Comparison of ENCODE assay signal across 1 cellular context in the genomic region with DNA sequence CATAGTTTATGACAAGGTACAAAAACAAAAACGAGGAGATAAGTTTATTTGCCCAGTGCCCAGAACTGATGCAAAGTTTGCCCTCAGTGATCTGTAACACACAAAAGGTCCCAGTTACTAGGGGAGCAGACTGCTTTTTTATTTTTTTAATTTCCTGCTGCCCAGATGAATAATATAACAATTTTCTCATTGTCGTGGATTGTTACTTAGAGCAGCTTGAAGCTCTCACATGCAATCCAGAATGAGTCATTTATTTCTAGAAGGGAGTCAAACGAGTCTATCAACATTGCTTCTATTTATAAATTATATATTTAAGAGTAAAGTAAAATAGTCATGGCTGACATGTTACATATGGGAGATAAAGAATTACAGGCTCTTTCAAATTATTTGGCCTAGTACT.
TF ChIP-seq lines count a peak whose summit lies in the region.

No MANE protein-coding gene starts in this region.

TF ChIP-seq in SK-N-SH, 30 proteins besides CTCF, POLR2A, EP300 and RAD21 (continued from another document):
- TF ChIP-seq, protein P1, sequence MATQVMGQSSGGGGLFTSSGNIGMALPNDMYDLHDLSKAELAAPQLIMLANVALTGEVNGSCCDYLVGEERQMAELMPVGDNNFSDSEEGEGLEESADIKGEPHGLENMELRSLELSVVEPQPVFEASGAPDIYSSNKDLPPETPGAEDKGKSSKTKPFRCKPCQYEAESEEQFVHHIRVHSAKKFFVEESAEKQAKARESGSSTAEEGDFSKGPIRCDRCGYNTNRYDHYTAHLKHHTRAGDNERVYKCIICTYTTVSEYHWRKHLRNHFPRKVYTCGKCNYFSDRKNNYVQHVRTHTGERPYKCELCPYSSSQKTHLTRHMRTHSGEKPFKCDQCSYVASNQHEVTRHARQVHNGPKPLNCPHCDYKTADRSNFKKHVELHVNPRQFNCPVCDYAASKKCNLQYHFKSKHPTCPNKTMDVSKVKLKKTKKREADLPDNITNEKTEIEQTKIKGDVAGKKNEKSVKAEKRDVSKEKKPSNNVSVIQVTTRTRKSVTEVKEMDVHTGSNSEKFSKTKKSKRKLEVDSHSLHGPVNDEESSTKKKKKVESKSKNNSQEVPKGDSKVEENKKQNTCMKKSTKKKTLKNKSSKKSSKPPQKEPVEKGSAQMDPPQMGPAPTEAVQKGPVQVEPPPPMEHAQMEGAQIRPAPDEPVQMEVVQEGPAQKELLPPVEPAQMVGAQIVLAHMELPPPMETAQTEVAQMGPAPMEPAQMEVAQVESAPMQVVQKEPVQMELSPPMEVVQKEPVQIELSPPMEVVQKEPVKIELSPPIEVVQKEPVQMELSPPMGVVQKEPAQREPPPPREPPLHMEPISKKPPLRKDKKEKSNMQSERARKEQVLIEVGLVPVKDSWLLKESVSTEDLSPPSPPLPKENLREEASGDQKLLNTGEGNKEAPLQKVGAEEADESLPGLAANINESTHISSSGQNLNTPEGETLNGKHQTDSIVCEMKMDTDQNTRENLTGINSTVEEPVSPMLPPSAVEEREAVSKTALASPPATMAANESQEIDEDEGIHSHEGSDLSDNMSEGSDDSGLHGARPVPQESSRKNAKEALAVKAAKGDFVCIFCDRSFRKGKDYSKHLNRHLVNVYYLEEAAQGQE (IDR thresholded peaks at IDR 0.05; ENCODE audit: low read depth, low read length): no peak
- TF ChIP-seq FOXJ3 (CRISPR knock-in tag; IDR thresholded peaks at IDR 0.05) (no peak), FOXM1 (IDR thresholded peaks at IDR 0.05; ENCODE audit: low read depth) (no peak), TCF12 (IDR thresholded peaks at IDR 0.05) (0 out of 2 replicates have a peak, but pooled peaks have one; percentile 7)
